Comparison of ENCODE assay signal across 18 cellular contexts in the genomic region with DNA sequence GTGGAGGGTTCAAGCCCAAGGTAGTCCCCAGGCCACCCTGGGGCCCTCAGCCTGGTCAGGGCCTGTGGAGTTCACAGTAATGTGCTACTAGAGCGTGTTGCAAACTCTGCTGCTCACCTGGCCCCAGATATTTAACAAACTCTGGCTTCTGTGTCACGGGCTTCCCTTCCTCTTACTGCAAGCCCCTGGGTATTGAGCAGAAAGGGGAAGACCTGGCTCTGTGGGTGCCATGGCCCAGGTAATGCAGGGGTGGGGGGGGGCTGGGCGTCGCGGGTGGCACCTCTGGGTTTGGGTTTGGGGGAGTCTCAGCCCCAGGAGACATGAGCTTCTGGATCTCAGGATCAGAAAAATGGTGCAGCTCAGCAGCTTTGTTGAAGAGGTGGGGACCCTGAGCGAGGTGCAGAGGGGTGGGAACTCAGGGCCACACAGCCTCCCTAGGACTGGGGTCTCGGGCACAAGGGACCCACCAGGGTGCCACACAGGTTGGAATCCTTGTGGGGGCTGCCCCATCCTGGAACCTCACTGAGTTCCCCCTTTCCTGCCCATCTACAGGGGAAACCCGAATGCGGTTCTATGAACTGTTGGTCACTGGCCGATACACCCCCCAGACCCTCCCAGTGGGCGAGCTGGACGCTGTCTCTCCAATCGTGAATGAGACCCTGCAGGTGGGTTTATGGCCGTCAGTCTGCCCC. TPM values are rescaled to one million over a fixed set of nuclear protein-coding genes. Genes with fewer than 3 reads are reported as not detected.
A peak's percentile ranks its signal among the peaks of the same experiment; 100 is the strongest.
DNase-seq lines count a peak whose midpoint lies in the region; ATAC-seq, FAIRE-seq and TF ChIP-seq lines count a peak whose summit lies in the region.
"Had no signal": no experiment of that assay in that cellular context is flagged by ENCODE, and none has a peak within 500 bp of the region (broad histone marks: within the 10 kb centered on the region; RNA-seq: fewer than 3 reads in every experiment).

No MANE protein-coding gene starts in this region.

- peaks cover 23% of the 10 kb centered on the region for H3K36me3 Mint-ChIP-seq in HFFc6 (ENCODE audit: low read depth)
- H3K36me3 Mint-ChIP-seq in astrocyte (ENCODE audit: low read depth, unreplicated experiment) = peaks cover 14% of the 10 kb centered on the region
- H3K36me3 Mint-ChIP-seq in neural crest cell (ENCODE audit: low read depth) = peaks cover 6% of the 10 kb centered on the region

- H3K9ac ChIP-seq in BLaER1 treated with 17β-estradiol and CSF1 and Interleukin-3, amounts not matched to agents 10 nM and 100 nM = peak overlapping the region; percentile 98 to 100 (median 100); a peak in 21 of 22 replicates
- no peak overlapping the region for H3K9ac ChIP-seq in astrocyte (ENCODE audit: low read length)

- no peaks in the 10 kb centered on the region for H3K27me3 ChIP-seq in BLaER1 treated with 17β-estradiol and CSF1 and Interleukin-3, amounts not matched to agents 10 nM and 100 nM
- H3K27me3 ChIP-seq in astrocyte (ENCODE audit: insufficient read depth, low read length) = no peaks in the 10 kb centered on the region
- H3K27me3 ChIP-seq: ovary had no signal

- H3K9me3 Mint-ChIP-seq in HFFc6 (no peaks in the 10 kb centered on the region), astrocyte (ENCODE audit: unreplicated experiment) (no peaks in the 10 kb centered on the region), neural crest cell (no peaks in the 10 kb centered on the region)

- H3K4me1 Mint-ChIP-seq in HFFc6 (ENCODE audit: low read depth) = peaks cover 38% of the 10 kb centered on the region
- H3K4me1 Mint-ChIP-seq in astrocyte (ENCODE audit: low read depth, unreplicated experiment) = peaks cover 10% of the 10 kb centered on the region
- H3K4me1 Mint-ChIP-seq in neural crest cell = peaks cover 45% of the 10 kb centered on the region

- H2AFZ ChIP-seq in astrocyte (ENCODE audit: low read depth, low read length) = no peak overlapping the region

- H4K20me1 ChIP-seq in BLaER1 treated with 17β-estradiol and CSF1 and Interleukin-3, amounts not matched to agents 10 nM and 100 nM = peaks cover 61 to 76% (median 72%) of the 10 kb centered on the region in 11 experiments
- H4K20me1 ChIP-seq in astrocyte (ENCODE audit: insufficient read depth, low read length) = peaks cover 73% of the 10 kb centered on the region

- no peaks in the 10 kb centered on the region; the same call in none of the 2 replicates for H3K27me3 Mint-ChIP-seq in HFFc6 (ENCODE audit: insufficient read depth)
- no peaks in the 10 kb centered on the region for H3K27me3 Mint-ChIP-seq in astrocyte (ENCODE audit: low read depth, unreplicated experiment)
- peaks cover 3% of the 10 kb centered on the region for H3K27me3 Mint-ChIP-seq in neural crest cell (ENCODE audit: low read depth)

- no peak for TF ChIP-seq CTCF in HFFc6 (IDR thresholded peaks at IDR 0.05)
- no peak for TF ChIP-seq CTCF in astrocyte (IDR thresholded peaks at IDR 0.05; ENCODE audit: insufficient read depth, low read depth, low read length)
- no peak for TF ChIP-seq CTCF in neural crest cell (conservative IDR thresholded peaks at IDR 0.05)

- H3K4me3 Mint-ChIP-seq in HFFc6 (peak overlapping the region; percentile 93; the same call in 1 of the 2 replicates), astrocyte (ENCODE audit: unreplicated experiment) (no peak overlapping the region), neural crest cell (peak overlapping the region; percentile 84)

- H3K4me3 ChIP-seq in BLaER1 treated with 17β-estradiol and CSF1 and Interleukin-3, amounts not matched to agents 10 nM and 100 nM = peak overlapping the region; percentile 84 to 94 (median 88); a peak in 12 of 20 replicates
- no peak overlapping the region for H3K4me3 ChIP-seq in astrocyte (ENCODE audit: insufficient read depth, low read depth, low read length)
- H3K4me3 ChIP-seq: ovary had no signal

- no peak for DNase-seq in HFFc6
- no peak for DNase-seq in astrocyte (ENCODE audit: low read depth)
- no peak for DNase-seq in neural crest cell (ENCODE audit: low read depth, low spot score)
- DNase-seq in HTR-8/SVneo (ENCODE audit: insufficient read length, low spot score) = no peak
- DNase-seq in stimulated activated CD4-positive, alpha-beta T cell treated with anti-CD3 and anti-CD28 coated beads, Interleukin-4, amount 100 ng/mL, for 1 hour = no peak
- no peak for DNase-seq in putamen (ENCODE audit: low spot score)
- DNase-seq: activated CD4-positive, alpha-beta T cell treated with anti-CD3 and anti-CD28 coated beads for 4 hours; activated naive CD4-positive, alpha-beta T cell treated with Interleukin-2 at 50 U/mL for 16 hours; cerebellar nuclear complex; lower lobe of right lung; MM.1S; NCI-H2171 had no signal

- H3K27ac ChIP-seq in BLaER1 treated with 17β-estradiol and CSF1 and Interleukin-3, amounts not matched to agents 10 nM and 100 nM = peak overlapping the region in 2 of 11 experiments; percentile 15 to 28; a peak in 2 of 22 replicates
- H3K27ac ChIP-seq in astrocyte (ENCODE audit: low read depth, low read length) = no peak overlapping the region
- H3K27ac ChIP-seq: C4-2B, lower lobe of right lung, ovary had no signal

- peaks cover 44 to 63% (median 57%) of the 10 kb centered on the region in 10 experiments for H3K4me1 ChIP-seq in BLaER1 treated with 17β-estradiol and CSF1 and Interleukin-3, amounts not matched to agents 10 nM and 100 nM
- peaks cover 39% of the 10 kb centered on the region for H3K4me1 ChIP-seq in astrocyte (ENCODE audit: insufficient read depth, low read length)

- no peak for ATAC-seq in GM21576 (IDR thresholded peaks at IDR 0.05; ENCODE audit: unreplicated experiment)
- ATAC-seq: esophagus mucosa, lower lobe of right lung had no signal

- peak overlapping the region; percentile 97 to 100 (median 99) for H3K4me2 ChIP-seq in BLaER1 treated with 17β-estradiol and CSF1 and Interleukin-3, amounts not matched to agents 10 nM and 100 nM
- H3K4me2 ChIP-seq in astrocyte (ENCODE audit: low read length) = peak overlapping the region; percentile 91

- H3K27ac Mint-ChIP-seq in HFFc6 (no peak overlapping the region), astrocyte (ENCODE audit: unreplicated experiment) (no peak overlapping the region), neural crest cell (ENCODE audit: unreplicated experiment) (no peak overlapping the region)

- no peaks in the 10 kb centered on the region for H3K9me3 ChIP-seq in BLaER1 treated with 17β-estradiol and CSF1 and Interleukin-3, amounts not matched to agents 10 nM and 100 nM (replicated peaks in 1 of 11)
- H3K9me3 ChIP-seq in astrocyte (ENCODE audit: insufficient read depth, low read depth, low read length) = no peaks in the 10 kb centered on the region
- H3K9me3 ChIP-seq: lower lobe of right lung, ovary had no signal

- FAIRE-seq in astrocyte (lab: Jason Lieb, UNC) (no peak), HTR-8/SVneo (lab: Jason Lieb, UNC) (no peak)
- FAIRE-seq: H1 had no signal

- peaks cover 38 to 64% (median 49%) of the 10 kb centered on the region in 11 experiments for H3K36me3 ChIP-seq in BLaER1 treated with 17β-estradiol and CSF1 and Interleukin-3, amounts not matched to agents 10 nM and 100 nM
- peaks cover 22% of the 10 kb centered on the region for H3K36me3 ChIP-seq in astrocyte (ENCODE audit: insufficient read depth, low read length)
- H3K36me3 ChIP-seq: ovary had no signal

- H3K79me2 ChIP-seq in astrocyte (ENCODE audit: insufficient read depth, low read length) = peaks cover 84% of the 10 kb centered on the region

RNA-seq across cellular contexts. Expression of gene SETD1B, which starts 4.0 kb away (rescaled TPM):
- 10 to 100 TPM; 18.5 to 22.0 (median 20.9) TPM for total RNA-seq in HFFc6 (2021; fragmentation: NEBNext Ultra II Directional; extraction: Animal tissue kit (Norgen Biotek cat#: 25700))
- total RNA-seq in astrocyte = 20.9 and 24.0 TPM in 2 replicates
- 25.6 and 25.9 TPM in 2 replicates for total RNA-seq in neural crest cell

RNA-seq across cellular contexts. Expression of gene RHOF, which starts 14.3 kb away (rescaled TPM):
- total RNA-seq in HFFc6 (2021; fragmentation: NEBNext Ultra II Directional; extraction: Animal tissue kit (Norgen Biotek cat#: 25700)) = 1 to 10 TPM; 3.2 to 4.2 (median 3.6) TPM
- total RNA-seq in astrocyte (28.0 and 31.9 TPM in 2 replicates), neural crest cell (23.8 and 25.5 TPM in 2 replicates)

RNA-seq across cellular contexts. Expression of gene HPD, which starts 50.9 kb away (rescaled TPM):
- total RNA-seq in HFFc6 (2021; fragmentation: NEBNext Ultra II Directional; extraction: Animal tissue kit (Norgen Biotek cat#: 25700)) = under 1 TPM in 4 of 6 experiments, not detected in 2; 0.14 to 0.25 (median 0.21) TPM
- not detected in 2 replicates for total RNA-seq in astrocyte
- 0.21 TPM in 1 of 2 replicates, not detected in the other for total RNA-seq in neural crest cell
